Comparison of ENCODE assay signal across 8 cellular contexts in genomic region chr1:167555971-167556714, GRCh38. TPM values are rescaled to one million over a fixed set of nuclear protein-coding genes. Genes with fewer than 3 reads are reported as not detected.
DNase-seq lines count a peak whose midpoint lies in the region; ATAC-seq, FAIRE-seq and TF ChIP-seq lines count a peak whose summit lies in the region.

No MANE protein-coding gene starts in this region.

- RAD21 ChIA-PET in GM12878 (lab: Charles Lee; ENCODE audit: unreplicated experiment), result interaction anchor here (0.7 to 2.0 kb wide), 16 partner anchors 10 to 495 kb away, joined by 3 to 13 read pairs (median 3); no protein-coding TSS in a partner anchor

- peak; percentile 82 to 88 (median 85) for TF ChIP-seq CTCF in GM12878 (IDR thresholded peaks at IDR 0.05 in 2 of 3, conservative IDR thresholded peaks at IDR 0.05 in 1 of 3; ENCODE audit: control insufficient read depth in 2 of 3, extremely low read depth in 1 of 3, insufficient read depth in 1 of 3, low read depth in 3 of 3, low read length in 3 of 3)

- CTCF ChIA-PET in GM12878 (lab: Yijun Ruan, JAX), result interaction anchor here (0.6 to 10.9 kb wide), 39 partner anchors 9 to 646 kb away, joined by 3 to 262 read pairs (median 5); no protein-coding TSS in a partner anchor

- TF ChIP-seq POLR2A in GM12892 (IDR thresholded peaks at IDR 0.05; ENCODE audit: low read depth, low read length), result no peak
- TF ChIP-seq POLR2A in GM12878 (IDR thresholded peaks at IDR 0.05; ENCODE audit: low read depth, low read length), result no peak

- no peak overlapping the region for H3K4me3 ChIP-seq in GM12878

- no peak for TF ChIP-seq EP300 in GM12878 (IDR thresholded peaks at IDR 0.05; ENCODE audit: borderline replicate concordance in 1 of 2, control insufficient read depth in 1 of 2, low read depth in 2 of 2, low read length in 2 of 2)

- POLR2A ChIA-PET in GM12878 (lab: Charles Lee), result interaction anchor here (1.2 kb wide), 1 partner anchor 160 kb away, joined by 4 read pairs; no protein-coding TSS in a partner anchor

- H3K79me2 ChIP-seq in GM12878 (ENCODE audit: control insufficient read depth, insufficient read depth, low read length), result peaks cover 16% of the 10 kb centered on the region

- no TSS peak for BruUV-seq in GM12878 (replicated peaks; lab: Mats Ljungman, UMichigan)

- no peaks in the 10 kb centered on the region for H3K9me3 ChIP-seq in GM12878 (replicated peaks; ENCODE audit: control insufficient read depth, insufficient read depth, low read length)

- no peak overlapping the region for H3K9ac ChIP-seq in GM12878 (ENCODE audit: control insufficient read depth, insufficient read depth, low read length)

- H3K27me3 ChIP-seq in GM12878 (replicated peaks in 1 of 2; ENCODE audit: control insufficient read depth in 2 of 2, insufficient read depth in 2 of 2, low read length in 1 of 2), result no peaks in the 10 kb centered on the region

- intact Hi-C loops in GM12878 (cut with micrococcal nuclease; ENCODE audit: unreplicated experiment), result loop anchor here (1.0 to 10.0 kb wide), 2 partner anchors 79 to 132 kb away; partner anchors contain the start of gene RCSD1

- FAIRE-seq in GM12892 (lab: Jason Lieb, UNC), result peak; percentile 98
- FAIRE-seq in GM12878 (lab: Jason Lieb, UNC), result peak; percentile 96

- no peak overlapping the region for H3K27ac ChIP-seq in GM12878 (ENCODE audit: control insufficient read depth, insufficient read depth)

- TF ChIP-seq RAD21 in GM12878 (IDR thresholded peaks at IDR 0.05; ENCODE audit: insufficient read depth, low read depth, low read length), result peak; percentile 74

- ATAC-seq in GM12878 (peak; percentile 36), HG02884 (IDR thresholded peaks at IDR 0.05; ENCODE audit: unreplicated experiment) (no peak)

- H3K4me1 ChIP-seq in GM12878 (ENCODE audit: control insufficient read depth, insufficient read depth, low read length), result peaks cover 9% of the 10 kb centered on the region

- DNase-seq in A172 (ENCODE audit: low spot score) (peak; percentile 77), GM12892 (ENCODE audit: insufficient read length) (no peak), NCI-H187 (lab: John Stamatoyannopoulos, UW) (peak; percentile 28 to 35), T-helper 9 cell (peak; percentile 66), GM12878 (ENCODE audit: low read depth, low spot score) (no peak), iPS-NIHi11 (ENCODE audit: low spot score) (peak; percentile 73)
- peak; percentile 57 to 76 (median 60) for DNase-seq in stimulated activated CD4-positive, alpha-beta T cell treated with anti-CD3 and anti-CD28 coated beads, Interleukin-12 subunit alpha, Interleukin-12 subunit beta, amount 100 ng/mL, for 48 hours (ENCODE audit: low read depth in 2 of 3, low spot score in 1 of 3)

- in situ Hi-C loops in GM12878 (cut with MboI), result no loop called here

- no peaks in the 10 kb centered on the region for H3K36me3 ChIP-seq in GM12878 (ENCODE audit: control insufficient read depth in 2 of 2, insufficient read depth in 2 of 2, low read length in 1 of 2)

- H3K4me2 ChIP-seq in GM12878 (ENCODE audit: control insufficient read depth, insufficient read depth), result no peak overlapping the region

- no peak overlapping the region for H2AFZ ChIP-seq in GM12878 (ENCODE audit: control insufficient read depth, low read depth, low read length)

- no peaks in the 10 kb centered on the region for H4K20me1 ChIP-seq in GM12878 (ENCODE audit: control insufficient read depth, insufficient read depth)

- SMC1A ChIA-PET in GM12878 (lab: Charles Lee; ENCODE audit: uncharacterized antibody, unreplicated experiment), result interaction anchor here (0.7 to 4.2 kb wide), 18 partner anchors 9 to 494 kb away, joined by 3 to 33 read pairs (median 4); no protein-coding TSS in a partner anchor

- 2% methylated on average over 5 of the region's 5 CpGs for WGBS in GM12878 (ENCODE audit: insufficient coverage, insufficient replicate concordance, low lambda C conversion rate, missing lambda C conversion rate)

TF ChIP-seq in GM12878, 131 proteins besides CTCF, POLR2A, EP300 and RAD21:
- TF ChIP-seq HCFC1 (IDR thresholded peaks at IDR 0.05; ENCODE audit: low read length), result no peak
- 0 out of 2 replicates have a peak, but pooled peaks have one; percentile 10 for TF ChIP-seq TCF12 (IDR thresholded peaks at IDR 0.05; ENCODE audit: low read depth, low read length)
- peak; percentile 66; the same call in 1 of the 2 replicates for TF ChIP-seq SMC3 (IDR thresholded peaks at IDR 0.05; ENCODE audit: borderline replicate concordance, low read length)
- no peak for TF ChIP-seq NR2C2 (IDR thresholded peaks at IDR 0.05; ENCODE audit: borderline replicate concordance, control insufficient read depth, insufficient read length, low read depth)
- no peak for TF ChIP-seq CHD4 (IDR thresholded peaks at IDR 0.05)
- TF ChIP-seq LARP7 (IDR thresholded peaks at IDR 0.05), result no peak
- no peak for TF ChIP-seq ZNF217 (IDR thresholded peaks at IDR 0.05)
- TF ChIP-seq KAT2A (conservative IDR thresholded peaks at IDR 0.05; ENCODE audit: control insufficient read depth, low read depth, low read length), result no peak
- 0 out of 2 replicates have a peak, but pooled peaks have one; percentile 10 for TF ChIP-seq CREB1 (IDR thresholded peaks at IDR 0.05; ENCODE audit: low read depth)
- 0 out of 2 replicates have a peak, but pooled peaks have one; percentile 41 for TF ChIP-seq CREM (IDR thresholded peaks at IDR 0.05; ENCODE audit: low read depth)
- TF ChIP-seq PAX5 (IDR thresholded peaks at IDR 0.05; ENCODE audit: borderline replicate concordance, low read depth, low read length), result peak; percentile 58; the same call in 1 of the 2 replicates
- TF ChIP-seq ATF7 (IDR thresholded peaks at IDR 0.05; ENCODE audit: low read depth), result 0 out of 2 replicates have a peak, but pooled peaks have one; percentile 20
- TF ChIP-seq RELA (IDR thresholded peaks at IDR 0.05; ENCODE audit: borderline replicate concordance, partially characterized antibody), result no peak

RNA-seq across cellular contexts. Expression of gene CREG1, which starts 2.6 kb away (rescaled TPM):
- 90.0 and 93.8 TPM in 2 replicates for total RNA-seq in A172 (2014; rRNA removed; shearing (Covaris generic))
- 15.2 TPM for polyA plus RNA-seq in GM12892 (2012; ENCODE audit: missing spikeins)
- 20.6 and 21.7 TPM in 2 replicates for total RNA-seq in GM12878 (2013; cell fraction: nucleolus; rRNA removed)
- total RNA-seq in GM12878 (2014; rRNA removed), result 20.0 and 22.3 TPM in 2 replicates
- 17.6 and 18.1 TPM in 2 replicates for total RNA-seq in GM12878 (2014; rRNA removed; fragmentation: Illumina TruSeq; extraction: Trizol)
- 18.8 and 19.1 TPM in 2 replicates for total RNA-seq in GM12878 (2021)
- 5.6 TPM for polyA plus RNA-seq in GM12878 (2011; ENCODE audit: low read depth)
- 43.8 and 61.7 TPM in 2 replicates for polyA plus RNA-seq in GM12878 (2011; rRNA removed)
- 21.7 and 22.9 TPM in 2 replicates for polyA plus RNA-seq in GM12878 (2011; cell fraction: cytosol; rRNA removed)
- polyA plus RNA-seq in GM12878 (2011; cell fraction: nucleus; rRNA removed), result 15.9 and 17.2 TPM in 2 replicates
- polyA plus RNA-seq in GM12878 (2012), result 7.1 and 11.4 TPM in 2 replicates
- 21.9 and 25.5 TPM in 2 replicates for polyA plus RNA-seq in GM12878 (2014; fragmentation: Illumina TruSeq; extraction: Trizol)
- 10 to 100 TPM in 1 of 2 experiments, 1 to 10 TPM in 1; 5.3 to 11.3 TPM for polyA plus RNA-seq in GM12878 (2014; fragmentation: Nextera tagmentation; extraction: Ambion mirVana)
- polyA plus RNA-seq in GM12878 (2014; rRNA removed), result 18.0 and 24.2 TPM in 2 replicates
- polyA plus RNA-seq in GM12878 (2016; fragmentation: Nextera tagmentation; extraction: Ambion mirVana), result 10 to 100 TPM; 33.0 to 34.3 TPM
- polyA minus RNA-seq in GM12878 (2011; rRNA and poly(A)+ RNA removed), result 9.8 and 13.0 TPM in 2 replicates
- 9.9 and 11.6 TPM in 2 replicates for polyA minus RNA-seq in GM12878 (2011; cell fraction: cytosol; rRNA and poly(A)+ RNA removed)
- 6.2 and 7.7 TPM in 2 replicates for polyA minus RNA-seq in GM12878 (2011; cell fraction: nucleus; rRNA and poly(A)+ RNA removed)

RNA-seq across cellular contexts. Expression of gene CD247, which starts 37.8 kb away (rescaled TPM):
- total RNA-seq in A172 (2014; rRNA removed; shearing (Covaris generic)), result 0.26 TPM in 1 of 2 replicates, not detected in the other
- polyA plus RNA-seq in GM12892 (2012; ENCODE audit: missing spikeins), result 1.1 TPM
- total RNA-seq in GM12878 (2013; cell fraction: nucleolus; rRNA removed), result not detected in 2 replicates
- 0.34 and 1.0 TPM in 2 replicates for total RNA-seq in GM12878 (2014; rRNA removed)
- 0.23 and 0.54 TPM in 2 replicates for total RNA-seq in GM12878 (2014; rRNA removed; fragmentation: Illumina TruSeq; extraction: Trizol)
- 0.26 and 0.90 TPM in 2 replicates for total RNA-seq in GM12878 (2021)
- not detected for polyA plus RNA-seq in GM12878 (2011; ENCODE audit: low read depth)
- 0.77 and 1.0 TPM in 2 replicates for polyA plus RNA-seq in GM12878 (2011; rRNA removed)
- 0.59 and 0.91 TPM in 2 replicates for polyA plus RNA-seq in GM12878 (2011; cell fraction: cytosol; rRNA removed)
- polyA plus RNA-seq in GM12878 (2011; cell fraction: nucleus; rRNA removed), result 0.66 and 1.1 TPM in 2 replicates
- 0.12 and 0.25 TPM in 2 replicates for polyA plus RNA-seq in GM12878 (2012)
- 0.25 and 0.36 TPM in 2 replicates for polyA plus RNA-seq in GM12878 (2014; fragmentation: Illumina TruSeq; extraction: Trizol)
- under 1 TPM; 0.18 to 0.22 TPM for polyA plus RNA-seq in GM12878 (2014; fragmentation: Nextera tagmentation; extraction: Ambion mirVana)
- polyA plus RNA-seq in GM12878 (2014; rRNA removed), result 0.10 and 0.15 TPM in 2 replicates
- polyA plus RNA-seq in GM12878 (2016; fragmentation: Nextera tagmentation; extraction: Ambion mirVana), result under 1 TPM; 0.54 to 0.56 TPM
- 0.41 TPM in 1 of 2 replicates, not detected in the other for polyA minus RNA-seq in GM12878 (2011; rRNA and poly(A)+ RNA removed)
- polyA minus RNA-seq in GM12878 (2011; cell fraction: cytosol; rRNA and poly(A)+ RNA removed), result not detected in 2 replicates
- polyA minus RNA-seq in GM12878 (2011; cell fraction: nucleus; rRNA and poly(A)+ RNA removed), result not detected in 2 replicates

Comparison
In these comparisons a context has a peak if more than half of its experiments do, and no peak if none do; other contexts are left out.
1. DNase-seq: peak in A172 (single experiment), NCI-H187 (2 of 2), T-helper 9 cell (single experiment), iPS-NIHi11 (single experiment) and stimulated activated CD4-positive, alpha-beta T cell treated with anti-CD3 and anti-CD28 coated beads, Interleukin-12 subunit alpha, Interleukin-12 subunit beta, amount 100 ng/mL, for 48 hours (3 of 3); none in GM12892 (single experiment) and GM12878 (single experiment).